9 cellular contexts compared by ENCODE assay signal in the genomic region with DNA sequence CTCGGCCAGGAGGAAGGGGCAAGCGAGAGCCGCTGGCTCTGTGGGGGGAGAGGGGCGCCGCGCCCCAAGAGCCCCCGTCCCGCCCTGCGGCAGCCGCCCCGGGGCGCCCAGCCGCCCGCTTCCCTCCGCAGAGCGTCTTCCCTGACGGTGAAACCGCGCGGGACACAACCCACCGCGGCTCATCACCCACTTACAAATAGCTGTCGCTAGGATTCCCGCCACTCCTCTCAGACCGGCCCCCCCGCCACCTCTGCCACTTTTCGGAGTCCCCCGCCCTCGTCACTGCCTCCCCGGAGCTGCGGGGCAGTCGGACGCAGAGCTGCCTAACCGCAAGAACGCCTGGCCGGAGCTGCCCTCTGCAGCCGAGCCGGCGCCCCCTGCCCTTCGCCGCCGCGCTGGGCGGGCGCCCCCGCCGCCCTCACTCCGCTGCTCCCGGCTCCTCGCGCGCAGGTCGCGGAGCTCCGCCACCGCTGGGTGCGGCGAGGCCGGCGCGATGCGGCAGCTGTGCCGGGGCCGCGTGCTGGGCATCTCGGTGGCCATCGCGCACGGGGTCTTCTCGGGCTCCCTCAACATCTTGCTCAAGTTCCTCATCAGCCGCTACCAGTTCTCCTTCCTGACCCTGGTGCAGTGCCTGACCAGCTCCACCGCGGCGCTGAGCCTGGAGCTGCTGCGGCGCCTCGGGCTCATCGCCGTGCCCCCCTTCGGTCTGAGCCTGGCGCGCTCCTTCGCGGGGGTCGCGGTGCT. TPM values are rescaled to one million over a fixed set of nuclear protein-coding genes. Genes with fewer than 3 reads are reported as not detected.
A peak's percentile ranks its signal among the peaks of the same experiment; 100 is the strongest.
DNase-seq lines count a peak whose midpoint lies in the region; ATAC-seq and TF ChIP-seq lines count a peak whose summit lies in the region.
"Had no signal": no experiment of that assay in that cellular context is flagged by ENCODE, and none has a peak within 500 bp of the region (broad histone marks: within the 10 kb centered on the region; RNA-seq: fewer than 3 reads in every experiment).

SLC35D3 (plus strand) TSS at position 366 of the 744 bp plus-strand sequence; CDS start at position 494, 128 bp downstream.

- H3K27me3 ChIP-seq in adrenal gland: peaks cover 23% of the 10 kb centered on the region
- H3K27me3 ChIP-seq in iPS-15b (ENCODE audit: control insufficient read depth, insufficient read depth, low read length): peaks cover 62% of the 10 kb centered on the region
- H3K27me3 ChIP-seq in skeletal muscle satellite cell (ENCODE audit: control insufficient read depth, insufficient read depth, low read length): peaks cover 53% of the 10 kb centered on the region

- no peaks in the 10 kb centered on the region for H3K36me3 ChIP-seq in adrenal gland (replicated peaks in 1 of 2)
- no peaks in the 10 kb centered on the region for H3K36me3 ChIP-seq in iPS-15b (ENCODE audit: control insufficient read depth, insufficient read depth, low read length)
- no peaks in the 10 kb centered on the region for H3K36me3 ChIP-seq in skeletal muscle satellite cell (ENCODE audit: insufficient read depth, low read length)

- TF ChIP-seq POLR2A in adrenal gland (IDR thresholded peaks at IDR 0.05): no peak

- WGBS in adrenal gland, 4 donors: 0 to 1% (median 1%) methylated on average over 29 to 86 of the region's 86 CpGs; no CpG with 5 or more reads in 1 of the 4 donors

- DNase-seq in NCI-H1417 (lab: John Stamatoyannopoulos, UW) (peak in 2 of 3 experiments; percentile 89 to 94), NCI-H1417 treated with DMSO at 0.1 percent for 48 hours (lab: John Stamatoyannopoulos, UW) (no peak), NCI-H146 treated with DMSO at 0.1 percent for 48 hours (lab: John Stamatoyannopoulos, UW; ENCODE audit: unreplicated experiment) (peak; percentile 76), adrenal gland (peak in 4 of 7 donors; percentile 21 to 29 (median 26)), cerebellar cortex (ENCODE audit: low spot score) (no peak)

- peak within 1 kb of the TSS in 1 of 5 donors; percentile 52 for H3K27ac ChIP-seq in adrenal gland
- H3K27ac ChIP-seq: C4-2B had no signal

- intact Hi-C loops in adrenal gland (cut with DNase I): no loop called here

- H3K4me2 ChIP-seq in skeletal muscle satellite cell (ENCODE audit: low read length): peak within 1 kb of the TSS; percentile 94

- ATAC-seq in GM19455 (IDR thresholded peaks at IDR 0.05; ENCODE audit: unreplicated experiment): no peak

- TF ChIP-seq CTCF in adrenal gland (IDR thresholded peaks at IDR 0.05): no peak

- peak within 1 kb of the TSS; percentile 54 for H3K9ac ChIP-seq in iPS-15b (ENCODE audit: low read depth, low read length)
- H3K9ac ChIP-seq in skeletal muscle satellite cell (ENCODE audit: low read depth, low read length): no peak within 1 kb of the TSS

- H3K4me3 ChIP-seq in adrenal gland (peak within 1 kb of the TSS in 2 of 4 donors; percentile 21 to 64), iPS-15b (ENCODE audit: low read depth, low read length) (peak within 1 kb of the TSS; percentile 76), skeletal muscle satellite cell (ENCODE audit: low read length) (peak within 1 kb of the TSS; percentile 70)

- no peaks in the 10 kb centered on the region for H3K9me3 ChIP-seq in adrenal gland (replicated peaks in 1 of 3)
- H3K9me3 ChIP-seq in iPS-15b (ENCODE audit: control insufficient read depth, insufficient read depth, low read length): no peaks in the 10 kb centered on the region
- no peaks in the 10 kb centered on the region for H3K9me3 ChIP-seq in skeletal muscle satellite cell (replicated peaks; ENCODE audit: low read length)

- H3K4me1 ChIP-seq in adrenal gland (replicated peaks in 1 of 2) (peaks cover 24 to 30% of the 10 kb centered on the region in 2 donors), iPS-15b (ENCODE audit: control insufficient read depth, insufficient read depth, low read length) (peaks cover 7% of the 10 kb centered on the region), skeletal muscle satellite cell (ENCODE audit: control insufficient read depth, insufficient read depth, low read length) (peaks cover 30% of the 10 kb centered on the region)

RNA-seq across cellular contexts. Expression of gene SLC35D3, which starts in this region (rescaled TPM):
- 1 to 10 TPM in 3 of 8 donors, under 1 TPM in 1, not detected in 4; 0.12 to 4.8 (median 2.0) TPM for total RNA-seq in adrenal gland
- polyA plus RNA-seq in adrenal gland: under 1 TPM; 0.17 to 0.56 (median 0.53) TPM
- total RNA-seq in skeletal muscle satellite cell (2012; rRNA removed): not detected in 2 replicates

Comparison
In these comparisons a context has a peak if more than half of its experiments do, and no peak if none do; other contexts are left out.
1. DNase-seq: peak in NCI-H1417 (2 of 3), NCI-H146 treated with DMSO at 0.1 percent for 48 hours (single experiment) and adrenal gland (4 of 7); none in NCI-H1417 treated with DMSO at 0.1 percent for 48 hours (single experiment) and cerebellar cortex (single experiment).